16 cellular contexts compared by ENCODE assay signal in genomic region chr7:141430426-141431142, GRCh38.
DNase-seq lines count a peak whose midpoint lies in the region; ATAC-seq and TF ChIP-seq lines count a peak whose summit lies in the region.
"Had no signal": no experiment of that assay in that cellular context is flagged by ENCODE, and none has a peak within 500 bp of the region (broad histone marks: within the 10 kb centered on the region; RNA-seq: fewer than 3 reads in every experiment).

No MANE protein-coding gene starts in this region.

- peaks cover 4% of the 10 kb centered on the region for H3K9me3 Mint-ChIP-seq in glutamatergic neuron (ENCODE audit: unreplicated experiment)
- H3K9me3 Mint-ChIP-seq: activated naive CD4-positive, alpha-beta T cell treated with anti-CD3 and anti-CD28 coated beads, Interleukin-2, amount 10 ng/mL, durations not matched to agents 7 days and 5 days had no signal

- H3K9me3 ChIP-seq in iPS DF 6.9 (ENCODE audit: control insufficient read depth, insufficient read depth, low read length) = no peaks in the 10 kb centered on the region

- in situ Hi-C loops in SK-MEL-5 (cut with HindIII; ENCODE audit: low pct_unique_long_range_greater_than_20kb, low sequenced_read_pairs) = no loop called here

- H3K27ac ChIP-seq in iPS DF 6.9 (ENCODE audit: low read length) = peak overlapping the region; percentile 4
- H3K27ac ChIP-seq: RWPE1, skin epidermis had no signal

- no CpG with 5 or more reads among the region's 12 CpGs for WGBS in iPS DF 6.9 (ENCODE audit: insufficient coverage, insufficient read length)

- no peak overlapping the region for H3K4me3 ChIP-seq in iPS DF 6.9 (ENCODE audit: low read length)
- H3K4me3 ChIP-seq: skin epidermis had no signal

- no peak overlapping the region for H3K4me3 Mint-ChIP-seq in glutamatergic neuron (ENCODE audit: unreplicated experiment)
- H3K4me3 Mint-ChIP-seq: activated naive CD4-positive, alpha-beta T cell treated with anti-CD3 and anti-CD28 coated beads, Interleukin-2, amount 10 ng/mL, durations not matched to agents 7 days and 5 days; effector memory CD8-positive, alpha-beta T cell; stimulated activated effector memory CD8-positive, alpha-beta T cell treated with anti-CD3 and anti-CD28 coated beads, Interleukin-12 subunit alpha, Interleukin-12 subunit beta, amount 100 ng/mL, for 72 hours had no signal

- no peak overlapping the region for H3K27ac Mint-ChIP-seq in glutamatergic neuron (ENCODE audit: unreplicated experiment)
- H3K27ac Mint-ChIP-seq: activated naive CD4-positive, alpha-beta T cell treated with anti-CD3 and anti-CD28 coated beads, Interleukin-2, amount 10 ng/mL, durations not matched to agents 7 days and 5 days; effector memory CD8-positive, alpha-beta T cell; stimulated activated effector memory CD8-positive, alpha-beta T cell treated with anti-CD3 and anti-CD28 coated beads, Interleukin-12 subunit alpha, Interleukin-12 subunit beta, amount 100 ng/mL, for 72 hours had no signal

- peaks cover 10% of the 10 kb centered on the region for H3K4me1 Mint-ChIP-seq in glutamatergic neuron (ENCODE audit: low read depth, unreplicated experiment)
- H3K4me1 Mint-ChIP-seq: activated naive CD4-positive, alpha-beta T cell treated with anti-CD3 and anti-CD28 coated beads, Interleukin-2, amount 10 ng/mL, durations not matched to agents 7 days and 5 days; stimulated activated effector memory CD8-positive, alpha-beta T cell treated with anti-CD3 and anti-CD28 coated beads, Interleukin-12 subunit alpha, Interleukin-12 subunit beta, amount 100 ng/mL, for 72 hours had no signal

- no peak for ATAC-seq in GM21447 (IDR thresholded peaks at IDR 0.05; ENCODE audit: unreplicated experiment)
- ATAC-seq: activated CD4-positive, CD25-positive, alpha-beta regulatory T cell treated with anti-CD3 and anti-CD28 coated beads, Interleukin-2, amount 50 U/mL, for 24 hours; effector memory CD8-positive, alpha-beta T cell; stimulated activated effector memory CD8-positive, alpha-beta T cell treated with anti-CD3 and anti-CD28 coated beads, Interleukin-12 subunit alpha, Interleukin-12 subunit beta, amount 100 ng/mL, for 72 hours had no signal

- H3K36me3 Mint-ChIP-seq in glutamatergic neuron (ENCODE audit: unreplicated experiment) = peaks cover 15% of the 10 kb centered on the region
- H3K36me3 Mint-ChIP-seq: activated naive CD4-positive, alpha-beta T cell treated with anti-CD3 and anti-CD28 coated beads, Interleukin-2, amount 10 ng/mL, durations not matched to agents 7 days and 5 days; stimulated activated effector memory CD8-positive, alpha-beta T cell treated with anti-CD3 and anti-CD28 coated beads, Interleukin-12 subunit alpha, Interleukin-12 subunit beta, amount 100 ng/mL, for 72 hours had no signal

- peak; percentile 79 for DNase-seq in DMS53 (lab: John Stamatoyannopoulos, UW)
- DNase-seq in NCI-H1092 treated with DMSO at 0.1 percent for 48 hours (lab: John Stamatoyannopoulos, UW) = peak; percentile 71
- peak; percentile 27 for DNase-seq in SK-MEL-5 (ENCODE audit: low read depth, low spot score)
- DNase-seq in iPS DF 6.9 (ENCODE audit: low read depth, low spot score) = peak; percentile 33
- no peak for DNase-seq in activated CD4-positive, alpha-beta T cell treated with anti-CD3 and anti-CD28 coated beads for 48 hours
- no peak for DNase-seq in glutamatergic neuron
- no peak for DNase-seq in AG08396 (ENCODE audit: low spot score)
- DNase-seq: activated CD8-positive, alpha-beta memory T cell treated with anti-CD3 and anti-CD28 coated beads, Interleukin-2, amount 50 U/mL, for 48 hours; activated naive CD4-positive, alpha-beta T cell treated with anti-CD3 and anti-CD28 coated beads, Interleukin-2, amount 10 ng/mL, durations not matched to agents 7 days and 5 days; effector memory CD8-positive, alpha-beta T cell; islet precursor cell had no signal

- H3K27me3 Mint-ChIP-seq in glutamatergic neuron (ENCODE audit: unreplicated experiment) = peaks cover 2% of the 10 kb centered on the region

- H3K36me3 ChIP-seq in iPS DF 6.9 (ENCODE audit: control insufficient read depth, insufficient read depth, low read length) = no peaks in the 10 kb centered on the region

- no peak for TF ChIP-seq CTCF in glutamatergic neuron (IDR thresholded peaks at IDR 0.05; ENCODE audit: partially characterized antibody, unreplicated experiment)

- H3K27me3 ChIP-seq in iPS DF 6.9 (ENCODE audit: control insufficient read depth, insufficient read depth, low read length) = no peaks in the 10 kb centered on the region

- H3K4me1 ChIP-seq in iPS DF 6.9 (ENCODE audit: control insufficient read depth, insufficient read depth, low read length) = peaks cover 7% of the 10 kb centered on the region

Comparison
In these comparisons a context has a peak if more than half of its experiments do, and no peak if none do; other contexts are left out.
1. DNase-seq: peak in DMS53 (single experiment), NCI-H1092 treated with DMSO at 0.1 percent for 48 hours (single experiment), SK-MEL-5 (single experiment) and iPS DF 6.9 (single experiment); none in activated CD4-positive, alpha-beta T cell treated with anti-CD3 and anti-CD28 coated beads for 48 hours (single experiment), glutamatergic neuron (single experiment) and AG08396 (single experiment).